In genomic region chr6:56852249-56852606, GRCh38 we compare ENCODE assay signal across 9 cellular contexts.
DNase-seq lines count a peak whose midpoint lies in the region; ATAC-seq, FAIRE-seq and TF ChIP-seq lines count a peak whose summit lies in the region.
"Had no signal": no experiment of that assay in that cellular context is flagged by ENCODE, and none has a peak within 500 bp of the region (broad histone marks: within the 10 kb centered on the region; RNA-seq: fewer than 3 reads in every experiment).

No MANE protein-coding gene starts in this region.

- H3K4me3 Mint-ChIP-seq in activated T-helper 17 cell treated with anti-CD3 and anti-CD28 coated beads, Interleukin-2, amount 50 U/mL, for 72 hours = peak overlapping the region; percentile 87
- H3K4me3 Mint-ChIP-seq in stimulated activated memory B cell treated with anti-CD40 and anti-IgM and Interleukin-4, amounts not matched to agents 10 μg/mL and 1 μg/mL and 100 μg/mL, for 72 hours = no peak overlapping the region

- H3K27me3 ChIP-seq in neuronal stem cell (ENCODE audit: control insufficient read depth in 3 of 3, insufficient read depth in 3 of 3, low read depth in 1 of 3, low read length in 3 of 3) = no peaks in the 10 kb centered on the region

- peak overlapping the region; percentile 83 for H3K27ac Mint-ChIP-seq in activated T-helper 17 cell treated with anti-CD3 and anti-CD28 coated beads, Interleukin-2, amount 50 U/mL, for 72 hours
- no peak overlapping the region for H3K27ac Mint-ChIP-seq in stimulated activated memory B cell treated with anti-CD40 and anti-IgM and Interleukin-4, amounts not matched to agents 10 μg/mL and 1 μg/mL and 100 μg/mL, for 72 hours

- H3K23ac ChIP-seq in neuronal stem cell (ENCODE audit: low read depth, low read length, poor library complexity) = no peak overlapping the region

- no peak overlapping the region for H2BK120ac ChIP-seq in neuronal stem cell (ENCODE audit: low read depth, low read length)

- H4K8ac ChIP-seq in neuronal stem cell (ENCODE audit: low read depth, low read length) = no peak overlapping the region

- H3K9ac ChIP-seq in neuronal stem cell (ENCODE audit: low read depth, low read length, poor library complexity) = no peak overlapping the region

- H2AFZ ChIP-seq in neuronal stem cell (ENCODE audit: low read length) = peak overlapping the region; percentile 89

- no peak for DNase-seq in neuronal stem cell (ENCODE audit: low spot score)
- DNase-seq in AG08395 (ENCODE audit: low spot score) = no peak
- no peak for DNase-seq in D721Med (ENCODE audit: insufficient read length, low spot score)
- no peak for DNase-seq in NCI-H1930 (lab: John Stamatoyannopoulos, UW)

- peaks cover 34% of the 10 kb centered on the region for H3K27me3 Mint-ChIP-seq in activated T-helper 17 cell treated with anti-CD3 and anti-CD28 coated beads, Interleukin-2, amount 50 U/mL, for 72 hours
- peaks cover 45% of the 10 kb centered on the region for H3K27me3 Mint-ChIP-seq in stimulated activated memory B cell treated with anti-CD40 and anti-IgM and Interleukin-4, amounts not matched to agents 10 μg/mL and 1 μg/mL and 100 μg/mL, for 72 hours

- no peaks in the 10 kb centered on the region for H3K9me3 Mint-ChIP-seq in activated T-helper 17 cell treated with anti-CD3 and anti-CD28 coated beads, Interleukin-2, amount 50 U/mL, for 72 hours
- H3K9me3 Mint-ChIP-seq in stimulated activated memory B cell treated with anti-CD40 and anti-IgM and Interleukin-4, amounts not matched to agents 10 μg/mL and 1 μg/mL and 100 μg/mL, for 72 hours = peaks cover 3% of the 10 kb centered on the region
- H3K9me3 Mint-ChIP-seq: dendritic cell treated with granulocyte-macrophage colony-stimulating factor and Interleukin-4, amounts not matched to agents 40 ng/mL and 50 ng/mL, for 4 days had no signal

- no peak for TF ChIP-seq CTCF in D721Med (IDR thresholded peaks at IDR 0.05; ENCODE audit: insufficient read depth, missing control alignments)

- no peak overlapping the region for H3K18ac ChIP-seq in neuronal stem cell (ENCODE audit: low read length)

- no peaks in the 10 kb centered on the region for H3K9me3 ChIP-seq in neuronal stem cell (replicated peaks in 1 of 2; ENCODE audit: control insufficient read depth in 2 of 2, insufficient read depth in 1 of 2, low read depth in 1 of 2, low read length in 2 of 2)

- no peaks in the 10 kb centered on the region for H3K79me1 ChIP-seq in neuronal stem cell (ENCODE audit: low read depth, low read length)

- peak overlapping the region; percentile 69 for H3K4me2 ChIP-seq in neuronal stem cell (ENCODE audit: insufficient read depth, low read length, poor library complexity, severe bottlenecking)

- peaks cover 6% of the 10 kb centered on the region for H3K36me3 Mint-ChIP-seq in activated T-helper 17 cell treated with anti-CD3 and anti-CD28 coated beads, Interleukin-2, amount 50 U/mL, for 72 hours (ENCODE audit: low read depth)
- H3K36me3 Mint-ChIP-seq in stimulated activated memory B cell treated with anti-CD40 and anti-IgM and Interleukin-4, amounts not matched to agents 10 μg/mL and 1 μg/mL and 100 μg/mL, for 72 hours = no peaks in the 10 kb centered on the region

- peaks cover 17 to 19% of the 10 kb centered on the region in 2 donors for H3K4me1 ChIP-seq in neuronal stem cell (ENCODE audit: control insufficient read depth in 2 of 2, insufficient read depth in 1 of 2, low read depth in 1 of 2, low read length in 2 of 2)

- no CpG with 5 or more reads among the region's 2 CpGs for WGBS in neuronal stem cell (ENCODE audit: extremely low coverage in 2 of 2, insufficient read length in 2 of 2, insufficient replicate concordance in 1 of 2), 2 donors

- H2BK12ac ChIP-seq in neuronal stem cell (ENCODE audit: low read length) = no peak overlapping the region

- no peak overlapping the region for H2AK5ac ChIP-seq in neuronal stem cell (ENCODE audit: low read depth, low read length)

- H3K36me3 ChIP-seq in neuronal stem cell (replicated peaks in 1 of 2; ENCODE audit: control insufficient read depth in 2 of 2, insufficient read depth in 2 of 2, low read length in 2 of 2) = no peaks in the 10 kb centered on the region

- peaks cover 10% of the 10 kb centered on the region for H3K4me1 Mint-ChIP-seq in activated T-helper 17 cell treated with anti-CD3 and anti-CD28 coated beads, Interleukin-2, amount 50 U/mL, for 72 hours
- H3K4me1 Mint-ChIP-seq in stimulated activated memory B cell treated with anti-CD40 and anti-IgM and Interleukin-4, amounts not matched to agents 10 μg/mL and 1 μg/mL and 100 μg/mL, for 72 hours = peaks cover 11% of the 10 kb centered on the region

- no peak overlapping the region for H4K91ac ChIP-seq in neuronal stem cell (ENCODE audit: low read depth, low read length, poor library complexity)

- H2BK5ac ChIP-seq in neuronal stem cell (ENCODE audit: low read length) = no peak overlapping the region

- FAIRE-seq in D721Med (lab: Jason Lieb, UNC) = no peak

- ATAC-seq in GM18519 (IDR thresholded peaks at IDR 0.05; ENCODE audit: low FRiP score, unreplicated experiment) (peak; percentile 31), HG02642 (IDR thresholded peaks at IDR 0.05; ENCODE audit: poor library complexity, unreplicated experiment) (peak; percentile 20)
- peak; percentile 14 for ATAC-seq in activated T-helper 17 cell treated with anti-CD3 and anti-CD28 coated beads, Interleukin-2, amount 50 U/mL, for 72 hours (replicated peaks)
- no peak for ATAC-seq in stimulated activated memory B cell treated with anti-CD40 and anti-IgM and Interleukin-4, amounts not matched to agents 10 μg/mL and 1 μg/mL and 100 μg/mL, for 72 hours

- H3K27ac ChIP-seq in neuronal stem cell (replicated peaks; ENCODE audit: low read length) = peak overlapping the region; percentile 53

- no peak overlapping the region for H2BK15ac ChIP-seq in neuronal stem cell (ENCODE audit: low read length)

- H3K14ac ChIP-seq in neuronal stem cell (ENCODE audit: low read length) = no peak overlapping the region

- peak overlapping the region in 1 of 2 donors; percentile 58 for H3K4me3 ChIP-seq in neuronal stem cell (ENCODE audit: low read length in 2 of 2)

- no peak overlapping the region for H3K4ac ChIP-seq in neuronal stem cell (ENCODE audit: low read length)
